8 cellular contexts compared by ENCODE assay signal in genomic region chr3:53134631-53135232, GRCh38. TPM values are rescaled to one million over a fixed set of nuclear protein-coding genes. Genes with fewer than 3 reads are reported as not detected.
DNase-seq lines count a peak whose midpoint lies in the region; ATAC-seq lines count a peak whose summit lies in the region.

No MANE protein-coding gene starts in this region.

- no peak overlapping the region for H2BK15ac ChIP-seq in mesendoderm (replicated peaks; ENCODE audit: low read depth)

- no peak overlapping the region for H3K4me2 ChIP-seq in mesendoderm (ENCODE audit: low read length)

- no peaks in the 10 kb centered on the region for H3K36me3 ChIP-seq in mesendoderm (ENCODE audit: control insufficient read depth, insufficient read depth, low read length)

- peaks cover 6% of the 10 kb centered on the region for H3K4me1 ChIP-seq in mesendoderm (ENCODE audit: control insufficient read depth, low read depth, low read length)

- no peak overlapping the region for H3K56ac ChIP-seq in mesendoderm (ENCODE audit: low read length)

- no peaks in the 10 kb centered on the region for H3K27me3 ChIP-seq in mesendoderm (ENCODE audit: insufficient read depth, low read length, poor library complexity)

- H3K27ac ChIP-seq in mesendoderm (ENCODE audit: low read depth, low read length), result no peak overlapping the region

- no peak overlapping the region for H3K4ac ChIP-seq in mesendoderm (ENCODE audit: low read depth, low read length)

- CTCF ChIA-PET in activated CD4-positive, alpha-beta memory T cell treated with anti-CD3 and anti-CD28 coated beads for 36 hours (lab: Charles Lee), result interaction anchor here (0.5 to 8.0 kb wide), 31 partner anchors 10 to 289 kb away, joined by 3 to 141 read pairs (median 4); partner anchors contain the start of gene PRKCD

- no peak overlapping the region for H3K4me3 Mint-ChIP-seq in activated CD4-positive, alpha-beta memory T cell treated with anti-CD3 and anti-CD28 coated beads for 36 hours
- no peak overlapping the region for H3K4me3 Mint-ChIP-seq in effector memory CD8-positive, alpha-beta T cell

- DNase-seq in NCI-H1436 (lab: John Stamatoyannopoulos, UW), result peak; percentile 19
- no peak for DNase-seq in NCI-H1436 treated with DMSO at 0.1 percent for 48 hours (lab: John Stamatoyannopoulos, UW)
- DNase-seq in NCI-H460 (ENCODE audit: extremely low read depth, low read depth), result peak; percentile 55
- DNase-seq in activated CD4-positive, alpha-beta memory T cell treated with anti-CD3 and anti-CD28 coated beads for 36 hours, result peak; percentile 78
- peak; percentile 53 to 54 (median 53) for DNase-seq in effector memory CD8-positive, alpha-beta T cell
- DNase-seq in mesendoderm, result peak; percentile 87
- DNase-seq in stimulated activated CD8-positive, alpha-beta memory T cell treated with anti-CD3 and anti-CD28 coated beads, Interleukin-4, amount 100 ng/mL, for 48 hours, result peak; percentile 77

- WGBS in mesendoderm (ENCODE audit: extremely low coverage, insufficient coverage, low lambda C conversion rate), result no CpG with 5 or more reads among the region's 6 CpGs

- H3K4me3 ChIP-seq in mesendoderm (ENCODE audit: low read length), result no peak overlapping the region

- peaks cover 2% of the 10 kb centered on the region for H3K79me1 ChIP-seq in mesendoderm (ENCODE audit: low read length)

- H3K27ac Mint-ChIP-seq in activated CD4-positive, alpha-beta memory T cell treated with anti-CD3 and anti-CD28 coated beads for 36 hours, result no peak overlapping the region
- no peak overlapping the region for H3K27ac Mint-ChIP-seq in effector memory CD8-positive, alpha-beta T cell

- H3K79me2 ChIP-seq in mesendoderm (ENCODE audit: control insufficient read depth, insufficient read depth, low read length), result peaks cover 4% of the 10 kb centered on the region

- H3K9me3 Mint-ChIP-seq in activated CD4-positive, alpha-beta memory T cell treated with anti-CD3 and anti-CD28 coated beads for 36 hours, result no peaks in the 10 kb centered on the region
- no peaks in the 10 kb centered on the region for H3K9me3 Mint-ChIP-seq in effector memory CD8-positive, alpha-beta T cell

- no peak overlapping the region for H2BK120ac ChIP-seq in mesendoderm (ENCODE audit: low read depth, low read length)

- intact Hi-C loops in activated CD4-positive, alpha-beta memory T cell treated with anti-CD3 and anti-CD28 coated beads for 36 hours (cut with micrococcal nuclease), result loop anchor here (1.0 to 5.0 kb wide), 2 partner anchors 62 to 123 kb away; partner anchors contain the start of gene TKT

- ATAC-seq in HG02759 (IDR thresholded peaks at IDR 0.05; ENCODE audit: unreplicated experiment), result peak; percentile 54
- peak; percentile 45 for ATAC-seq in effector memory CD8-positive, alpha-beta T cell (replicated peaks)

- no peak overlapping the region for H4K5ac ChIP-seq in mesendoderm (ENCODE audit: low read length)

- POLR2A ChIA-PET in activated CD4-positive, alpha-beta memory T cell treated with anti-CD3 and anti-CD28 coated beads for 36 hours (lab: Charles Lee), result no interaction called here

- no peak overlapping the region for H2BK5ac ChIP-seq in mesendoderm (ENCODE audit: low read length)

- H3K23ac ChIP-seq in mesendoderm (ENCODE audit: low read length), result no peak overlapping the region

- no peak overlapping the region for H4K8ac ChIP-seq in mesendoderm (ENCODE audit: low read depth, low read length)

- no peak overlapping the region for H3K18ac ChIP-seq in mesendoderm (ENCODE audit: low read length)

- H3K9ac ChIP-seq in mesendoderm (ENCODE audit: low read length), result no peak overlapping the region

- H3K27me3 Mint-ChIP-seq in activated CD4-positive, alpha-beta memory T cell treated with anti-CD3 and anti-CD28 coated beads for 36 hours, result no peaks in the 10 kb centered on the region
- H3K27me3 Mint-ChIP-seq in effector memory CD8-positive, alpha-beta T cell, result no peaks in the 10 kb centered on the region

- H3K4me1 Mint-ChIP-seq in activated CD4-positive, alpha-beta memory T cell treated with anti-CD3 and anti-CD28 coated beads for 36 hours (ENCODE audit: low read depth), result peaks cover 9% of the 10 kb centered on the region
- peaks cover 11 to 17% of the 10 kb centered on the region in 2 donors for H3K4me1 Mint-ChIP-seq in effector memory CD8-positive, alpha-beta T cell (ENCODE audit: low read depth in 2 of 2)

- H2AK5ac ChIP-seq in mesendoderm (ENCODE audit: low read length), result no peak overlapping the region

- H3K36me3 Mint-ChIP-seq in activated CD4-positive, alpha-beta memory T cell treated with anti-CD3 and anti-CD28 coated beads for 36 hours, result peaks cover 2% of the 10 kb centered on the region
- peaks cover 9% of the 10 kb centered on the region for H3K36me3 Mint-ChIP-seq in effector memory CD8-positive, alpha-beta T cell (ENCODE audit: insufficient read depth)

RNA-seq across cellular contexts. Expression of gene RFT1, which starts 4.5 kb away (rescaled TPM):
- 23.5 and 26.8 TPM in 2 replicates for total RNA-seq in NCI-H460 (2014; rRNA removed; shearing (Covaris generic))
- polyA plus RNA-seq in NCI-H460 (2014; cell fraction: nucleus; rRNA removed), result 10.4 and 10.7 TPM in 2 replicates
- 10 to 100 TPM; 35.0 to 38.2 TPM for total RNA-seq in activated CD4-positive, alpha-beta memory T cell treated with anti-CD3 and anti-CD28 coated beads for 36 hours
- 12.3 TPM for polyA plus RNA-seq in mesendoderm (2013, experiment 1 of 2)
- 12.4 TPM for polyA plus RNA-seq in mesendoderm (2013, experiment 2 of 2)

RNA-seq across cellular contexts. Expression of gene PRKCD, which starts 26.3 kb away (rescaled TPM):
- 1.0 and 1.8 TPM in 2 replicates for total RNA-seq in NCI-H460 (2014; rRNA removed; shearing (Covaris generic))
- 1.6 and 2.6 TPM in 2 replicates for polyA plus RNA-seq in NCI-H460 (2014; cell fraction: nucleus; rRNA removed)
- total RNA-seq in activated CD4-positive, alpha-beta memory T cell treated with anti-CD3 and anti-CD28 coated beads for 36 hours, result 10 to 100 TPM; 23.8 to 25.9 TPM
- polyA plus RNA-seq in mesendoderm (2013, experiment 1 of 2), result 15.2 TPM
- polyA plus RNA-seq in mesendoderm (2013, experiment 2 of 2), result 16.6 TPM
